In genomic region chr6:134021396-134022122, GRCh38 we compare ENCODE assay signal across 16 cellular contexts.
DNase-seq lines count a peak whose midpoint lies in the region; ATAC-seq lines count a peak whose summit lies in the region.
"Had no signal": no experiment of that assay in that cellular context is flagged by ENCODE, and none has a peak within 500 bp of the region (broad histone marks: within the 10 kb centered on the region; RNA-seq: fewer than 3 reads in every experiment).

No MANE protein-coding gene starts in this region.

- H4K20me1 ChIP-seq in BLaER1 = no peaks in the 10 kb centered on the region

- in situ Hi-C loops in KBM-7 (cut with MboI; ENCODE audit: low pct_unique_long_range_greater_than_20kb, low sequenced_read_pairs) = no loop called here

- H3K27me3 ChIP-seq in BLaER1 (no peaks in the 10 kb centered on the region), layer of hippocampus (ENCODE audit: control insufficient read depth, insufficient read depth, low read length) (no peaks in the 10 kb centered on the region)

- no peak overlapping the region for H3K4me3 ChIP-seq in BLaER1

- no peaks in the 10 kb centered on the region for H3K9me3 ChIP-seq in BLaER1

- no peak for ATAC-seq in GM21526 (IDR thresholded peaks at IDR 0.05; ENCODE audit: low FRiP score, unreplicated experiment)
- no peak for ATAC-seq in HG02588 (IDR thresholded peaks at IDR 0.05; ENCODE audit: unreplicated experiment)
- ATAC-seq: activated naive CD8-positive, alpha-beta T cell treated with anti-CD3 and anti-CD28 coated beads, Interleukin-2, amount 50 U/mL, for 24 hours; stimulated activated naive CD8-positive, alpha-beta T cell treated with anti-CD3 and anti-CD28 coated beads, Interleukin-15, Interleukin-2, amounts not matched to agents 100 U/mL and 50 U/mL, for 24 hours had no signal

- H3K27ac ChIP-seq in BLaER1 = no peak overlapping the region
- peak overlapping the region; percentile 15 for H3K27ac ChIP-seq in layer of hippocampus (ENCODE audit: low read depth, low read length)

- peak overlapping the region; percentile 44 for H3K4me2 ChIP-seq in BLaER1

- no peak overlapping the region for H3K9ac ChIP-seq in BLaER1

- peaks cover 8% of the 10 kb centered on the region for H3K4me1 ChIP-seq in BLaER1

- DNase-seq in KBM-7 (peak; percentile 86), SIG-M5 treated with dmso at 0.1 percent for 504 hours (lab: John Stamatoyannopoulos, UW; ENCODE audit: unreplicated experiment) (peak; percentile 83), HuH-7.5 (ENCODE audit: low spot score) (no peak)
- no peak for DNase-seq in effector CD4-positive, alpha-beta T cell
- DNase-seq: activated CD4-positive, alpha-beta memory T cell treated with anti-CD3 and anti-CD28 coated beads for 36 hours; activated naive CD8-positive, alpha-beta T cell treated with anti-CD3 and anti-CD28 coated beads, Interleukin-2, amount 50 U/mL, for 24 hours; activated T-cell treated with anti-CD3 and anti-CD28 coated beads, Interleukin-2, amount 50 U/mL, for 48 hours; H7; mesenchymal stem cell; NCI-H1436; SHP77; stimulated activated naive CD8-positive, alpha-beta T cell treated with anti-CD3 and anti-CD28 coated beads, Interleukin-15, Interleukin-2, amounts not matched to agents 100 U/mL and 50 U/mL, for 24 hours had no signal

- no peaks in the 10 kb centered on the region for H3K36me3 ChIP-seq in BLaER1

Comparison
In these comparisons a context has a peak if more than half of its experiments do, and no peak if none do; other contexts are left out.
1. DNase-seq: peak in KBM-7 (single experiment) and SIG-M5 treated with dmso at 0.1 percent for 504 hours (single experiment); none in HuH-7.5 (single experiment) and effector CD4-positive, alpha-beta T cell (single experiment).